8 cellular contexts compared by ENCODE assay signal in the genomic region with DNA sequence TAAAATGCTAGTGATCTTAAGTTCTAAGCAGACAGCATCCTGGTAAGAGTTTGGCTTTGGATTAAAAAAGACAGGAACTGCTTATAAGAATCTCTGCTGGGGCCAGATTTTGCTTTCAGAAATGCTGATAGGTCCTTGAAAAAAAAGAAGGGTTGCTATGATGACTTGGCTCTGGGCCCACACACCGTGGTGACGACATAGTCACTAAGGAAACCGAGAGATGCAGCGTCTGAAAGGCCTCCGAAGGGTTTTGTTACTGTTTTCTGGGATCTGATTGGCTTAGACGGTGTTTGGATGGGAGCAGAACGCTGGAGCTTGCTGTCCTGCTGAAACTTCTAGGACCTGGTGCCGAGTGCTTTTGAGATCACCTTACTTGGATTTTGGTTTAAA.
DNase-seq lines count a peak whose midpoint lies in the region; ATAC-seq and TF ChIP-seq lines count a peak whose summit lies in the region.

No MANE protein-coding gene starts in this region.

- DNase-seq in AG08395 (ENCODE audit: low spot score), result peak; percentile 90
- DNase-seq in NCI-H1092 treated with DMSO at 0.1 percent for 48 hours (lab: John Stamatoyannopoulos, UW), result peak; percentile 50
- peak; percentile 43 to 74 (median 64) for DNase-seq in activated CD4-positive, CD25-positive, alpha-beta regulatory T cell (lab: John Stamatoyannopoulos, UW)
- DNase-seq in cardiac fibroblast (ENCODE audit: low read depth in 2 of 2), result peak; percentile 97
- DNase-seq in left kidney (ENCODE audit: low read depth, low spot score), result peak; percentile 90
- peak; percentile 89 for DNase-seq in stimulated activated CD4-positive, alpha-beta T cell treated with anti-CD3 and anti-CD28 coated beads, Interleukin-1b, Interleukin-23, amount 100 ng/mL, for 48 hours
- no peak for DNase-seq in HPDE6-E6E7 (ENCODE audit: extremely low spot score)

- TF ChIP-seq CTCF in cardiac fibroblast (IDR thresholded peaks at IDR 0.05; ENCODE audit: low read depth, low read length), result no peak

- peak; percentile 50 for ATAC-seq in GM19324 (IDR thresholded peaks at IDR 0.05; ENCODE audit: low FRiP score, unreplicated experiment)

- H3K4me3 ChIP-seq in cardiac fibroblast (replicated peaks in 1 of 2; ENCODE audit: low read depth in 2 of 2, low read length in 2 of 2), result no peak overlapping the region
